ENCODE assay signal across 1 cellular context in genomic region chr4:74202062-74202586, GRCh38.
TF ChIP-seq lines count a peak whose summit lies in the region.

No MANE protein-coding gene starts in this region.

TF ChIP-seq in HepG2, 621 proteins besides CTCF, POLR2A, EP300 and RAD21 (continued from another document and continues in another):
- TF ChIP-seq HNF1B (CRISPR knock-in tag; IDR thresholded peaks at IDR 0.05), result peak; percentile 67; the same call in 1 of the 2 replicates
- peak; percentile 95 for TF ChIP-seq NFIC (IDR thresholded peaks at IDR 0.05; ENCODE audit: low read length)
- TF ChIP-seq ZMAT3 (CRISPR knock-in tag; conservative IDR thresholded peaks at IDR 0.05), result no peak
- no peak for TF ChIP-seq ESRRA (CRISPR knock-in tag; IDR thresholded peaks at IDR 0.05; ENCODE audit: low read depth)
- no peak for TF ChIP-seq NR3C1 (CRISPR knock-in tag; IDR thresholded peaks at IDR 0.05)
- peak; percentile 99 for TF ChIP-seq HMG20B (CRISPR knock-in tag; conservative IDR thresholded peaks at IDR 0.05)
- TF ChIP-seq TEAD3 (CRISPR knock-in tag; optimal IDR thresholded peaks at IDR 0.05; ENCODE audit: borderline replicate concordance), result peak; percentile 94
- no peak; the same call in 1 of the 2 replicates for TF ChIP-seq IRF9 (CRISPR knock-in tag; IDR thresholded peaks at IDR 0.05; ENCODE audit: borderline replicate concordance)
- no peak for TF ChIP-seq THAP7 (CRISPR knock-in tag; IDR thresholded peaks at IDR 0.05)
- TF ChIP-seq SNRNP70 (IDR thresholded peaks at IDR 0.05; ENCODE audit: low read depth, low read length), result no peak
- TF ChIP-seq ZNF496 (CRISPR knock-in tag; IDR thresholded peaks at IDR 0.05; ENCODE audit: insufficient replicate concordance), result no peak
- TF ChIP-seq, protein P1, sequence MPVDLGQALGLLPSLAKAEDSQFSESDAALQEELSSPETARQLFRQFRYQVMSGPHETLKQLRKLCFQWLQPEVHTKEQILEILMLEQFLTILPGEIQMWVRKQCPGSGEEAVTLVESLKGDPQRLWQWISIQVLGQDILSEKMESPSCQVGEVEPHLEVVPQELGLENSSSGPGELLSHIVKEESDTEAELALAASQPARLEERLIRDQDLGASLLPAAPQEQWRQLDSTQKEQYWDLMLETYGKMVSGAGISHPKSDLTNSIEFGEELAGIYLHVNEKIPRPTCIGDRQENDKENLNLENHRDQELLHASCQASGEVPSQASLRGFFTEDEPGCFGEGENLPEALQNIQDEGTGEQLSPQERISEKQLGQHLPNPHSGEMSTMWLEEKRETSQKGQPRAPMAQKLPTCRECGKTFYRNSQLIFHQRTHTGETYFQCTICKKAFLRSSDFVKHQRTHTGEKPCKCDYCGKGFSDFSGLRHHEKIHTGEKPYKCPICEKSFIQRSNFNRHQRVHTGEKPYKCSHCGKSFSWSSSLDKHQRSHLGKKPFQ (CRISPR knock-in tag; IDR thresholded peaks at IDR 0.05; ENCODE audit: insufficient replicate concordance), result no peak
- TF ChIP-seq, protein P2, sequence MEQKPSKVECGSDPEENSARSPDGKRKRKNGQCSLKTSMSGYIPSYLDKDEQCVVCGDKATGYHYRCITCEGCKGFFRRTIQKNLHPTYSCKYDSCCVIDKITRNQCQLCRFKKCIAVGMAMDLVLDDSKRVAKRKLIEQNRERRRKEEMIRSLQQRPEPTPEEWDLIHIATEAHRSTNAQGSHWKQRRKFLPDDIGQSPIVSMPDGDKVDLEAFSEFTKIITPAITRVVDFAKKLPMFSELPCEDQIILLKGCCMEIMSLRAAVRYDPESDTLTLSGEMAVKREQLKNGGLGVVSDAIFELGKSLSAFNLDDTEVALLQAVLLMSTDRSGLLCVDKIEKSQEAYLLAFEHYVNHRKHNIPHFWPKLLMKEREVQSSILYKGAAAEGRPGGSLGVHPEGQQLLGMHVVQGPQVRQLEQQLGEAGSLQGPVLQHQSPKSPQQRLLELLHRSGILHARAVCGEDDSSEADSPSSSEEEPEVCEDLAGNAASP (CRISPR knock-in tag; IDR thresholded peaks at IDR 0.05; ENCODE audit: borderline replicate concordance), result peak; percentile 40; the same call in 1 of the 2 replicates
- TF ChIP-seq MED1 (CRISPR knock-in tag; IDR thresholded peaks at IDR 0.05), result peak; percentile 84
- no peak; the same call in 1 of the 2 replicates for TF ChIP-seq AHR (CRISPR knock-in tag; IDR thresholded peaks at IDR 0.05)
- TF ChIP-seq, protein P3, sequence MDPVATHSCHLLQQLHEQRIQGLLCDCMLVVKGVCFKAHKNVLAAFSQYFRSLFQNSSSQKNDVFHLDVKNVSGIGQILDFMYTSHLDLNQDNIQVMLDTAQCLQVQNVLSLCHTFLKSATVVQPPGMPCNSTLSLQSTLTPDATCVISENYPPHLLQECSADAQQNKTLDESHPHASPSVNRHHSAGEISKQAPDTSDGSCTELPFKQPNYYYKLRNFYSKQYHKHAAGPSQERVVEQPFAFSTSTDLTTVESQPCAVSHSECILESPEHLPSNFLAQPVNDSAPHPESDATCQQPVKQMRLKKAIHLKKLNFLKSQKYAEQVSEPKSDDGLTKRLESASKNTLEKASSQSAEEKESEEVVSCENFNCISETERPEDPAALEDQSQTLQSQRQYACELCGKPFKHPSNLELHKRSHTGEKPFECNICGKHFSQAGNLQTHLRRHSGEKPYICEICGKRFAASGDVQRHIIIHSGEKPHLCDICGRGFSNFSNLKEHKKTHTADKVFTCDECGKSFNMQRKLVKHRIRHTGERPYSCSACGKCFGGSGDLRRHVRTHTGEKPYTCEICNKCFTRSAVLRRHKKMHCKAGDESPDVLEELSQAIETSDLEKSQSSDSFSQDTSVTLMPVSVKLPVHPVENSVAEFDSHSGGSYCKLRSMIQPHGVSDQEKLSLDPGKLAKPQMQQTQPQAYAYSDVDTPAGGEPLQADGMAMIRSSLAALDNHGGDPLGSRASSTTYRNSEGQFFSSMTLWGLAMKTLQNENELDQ (CRISPR knock-in tag; IDR thresholded peaks at IDR 0.05; ENCODE audit: borderline replicate concordance), result no peak
- TF ChIP-seq MAFG (CRISPR knock-in tag; IDR thresholded peaks at IDR 0.05), result no peak
- no peak for TF ChIP-seq EED (CRISPR knock-in tag; IDR thresholded peaks at IDR 0.05)
- no peak for TF ChIP-seq CBX2 (IDR thresholded peaks at IDR 0.05; ENCODE audit: low read depth, low read length)
- no peak for TF ChIP-seq CBX2 (CRISPR knock-in tag; IDR thresholded peaks at IDR 0.05; ENCODE audit: low read depth)
- TF ChIP-seq STAT5B (CRISPR knock-in tag; IDR thresholded peaks at IDR 0.05), result 0 out of 2 replicates have a peak, but pooled peaks have one; percentile 84
- TF ChIP-seq TFDP1 (CRISPR knock-in tag; IDR thresholded peaks at IDR 0.05; ENCODE audit: borderline replicate concordance), result no peak
- TF ChIP-seq ZNF143 (CRISPR knock-in tag; IDR thresholded peaks at IDR 0.05), result no peak
- TF ChIP-seq, protein P4, sequence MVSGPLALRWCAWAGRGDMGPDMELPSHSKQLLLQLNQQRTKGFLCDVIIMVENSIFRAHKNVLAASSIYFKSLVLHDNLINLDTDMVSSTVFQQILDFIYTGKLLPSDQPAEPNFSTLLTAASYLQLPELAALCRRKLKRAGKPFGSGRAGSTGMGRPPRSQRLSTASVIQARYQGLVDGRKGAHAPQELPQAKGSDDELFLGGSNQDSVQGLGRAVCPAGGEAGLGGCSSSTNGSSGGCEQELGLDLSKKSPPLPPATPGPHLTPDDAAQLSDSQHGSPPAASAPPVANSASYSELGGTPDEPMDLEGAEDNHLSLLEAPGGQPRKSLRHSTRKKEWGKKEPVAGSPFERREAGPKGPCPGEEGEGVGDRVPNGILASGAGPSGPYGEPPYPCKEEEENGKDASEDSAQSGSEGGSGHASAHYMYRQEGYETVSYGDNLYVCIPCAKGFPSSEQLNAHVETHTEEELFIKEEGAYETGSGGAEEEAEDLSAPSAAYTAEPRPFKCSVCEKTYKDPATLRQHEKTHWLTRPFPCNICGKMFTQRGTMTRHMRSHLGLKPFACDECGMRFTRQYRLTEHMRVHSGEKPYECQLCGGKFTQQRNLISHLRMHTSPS (CRISPR knock-in tag; IDR thresholded peaks at IDR 0.05; ENCODE audit: low read depth), result no peak
- peak; percentile 61; the same call in 1 of the 2 replicates for TF ChIP-seq ZNF749 (CRISPR knock-in tag; IDR thresholded peaks at IDR 0.05; ENCODE audit: borderline replicate concordance)
- TF ChIP-seq ZNF703 (CRISPR knock-in tag; IDR thresholded peaks at IDR 0.05; ENCODE audit: borderline replicate concordance), result peak; percentile 100
- no peak for TF ChIP-seq TRIM22 (IDR thresholded peaks at IDR 0.05)
- TF ChIP-seq ZNF543 (CRISPR knock-in tag; IDR thresholded peaks at IDR 0.05), result no peak
- TF ChIP-seq ZNF343 (CRISPR knock-in tag; IDR thresholded peaks at IDR 0.05), result no peak
- TF ChIP-seq, protein P5, sequence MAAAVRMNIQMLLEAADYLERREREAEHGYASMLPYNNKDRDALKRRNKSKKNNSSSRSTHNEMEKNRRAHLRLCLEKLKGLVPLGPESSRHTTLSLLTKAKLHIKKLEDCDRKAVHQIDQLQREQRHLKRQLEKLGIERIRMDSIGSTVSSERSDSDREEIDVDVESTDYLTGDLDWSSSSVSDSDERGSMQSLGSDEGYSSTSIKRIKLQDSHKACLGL (CRISPR knock-in tag; IDR thresholded peaks at IDR 0.05), result no peak
- no peak for TF ChIP-seq HIVEP1 (CRISPR knock-in tag; IDR thresholded peaks at IDR 0.05)
- no peak for TF ChIP-seq ZNF367 (CRISPR knock-in tag; IDR thresholded peaks at IDR 0.05; ENCODE audit: borderline replicate concordance)
- no peak for TF ChIP-seq KMT2A (CRISPR knock-in tag; IDR thresholded peaks at IDR 0.05)
- TF ChIP-seq, protein P6, sequence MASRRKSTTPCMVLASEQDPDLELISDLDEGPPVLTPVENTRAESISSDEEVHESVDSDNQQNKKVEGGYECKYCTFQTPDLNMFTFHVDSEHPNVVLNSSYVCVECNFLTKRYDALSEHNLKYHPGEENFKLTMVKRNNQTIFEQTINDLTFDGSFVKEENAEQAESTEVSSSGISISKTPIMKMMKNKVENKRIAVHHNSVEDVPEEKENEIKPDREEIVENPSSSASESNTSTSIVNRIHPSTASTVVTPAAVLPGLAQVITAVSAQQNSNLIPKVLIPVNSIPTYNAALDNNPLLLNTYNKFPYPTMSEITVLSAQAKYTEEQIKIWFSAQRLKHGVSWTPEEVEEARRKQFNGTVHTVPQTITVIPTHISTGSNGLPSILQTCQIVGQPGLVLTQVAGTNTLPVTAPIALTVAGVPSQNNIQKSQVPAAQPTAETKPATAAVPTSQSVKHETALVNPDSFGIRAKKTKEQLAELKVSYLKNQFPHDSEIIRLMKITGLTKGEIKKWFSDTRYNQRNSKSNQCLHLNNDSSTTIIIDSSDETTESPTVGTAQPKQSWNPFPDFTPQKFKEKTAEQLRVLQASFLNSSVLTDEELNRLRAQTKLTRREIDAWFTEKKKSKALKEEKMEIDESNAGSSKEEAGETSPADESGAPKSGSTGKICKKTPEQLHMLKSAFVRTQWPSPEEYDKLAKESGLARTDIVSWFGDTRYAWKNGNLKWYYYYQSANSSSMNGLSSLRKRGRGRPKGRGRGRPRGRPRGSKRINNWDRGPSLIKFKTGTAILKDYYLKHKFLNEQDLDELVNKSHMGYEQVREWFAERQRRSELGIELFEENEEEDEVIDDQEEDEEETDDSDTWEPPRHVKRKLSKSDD (CRISPR knock-in tag; IDR thresholded peaks at IDR 0.05; ENCODE audit: low read depth), result no peak
- TF ChIP-seq MIER3 (CRISPR knock-in tag; IDR thresholded peaks at IDR 0.05; ENCODE audit: borderline replicate concordance), result peak; percentile 94; the same call in 1 of the 2 replicates
- TF ChIP-seq ZKSCAN1 (IDR thresholded peaks at IDR 0.05; ENCODE audit: low read length), result no peak
- no peak for TF ChIP-seq ZNF841 (CRISPR knock-in tag; IDR thresholded peaks at IDR 0.05; ENCODE audit: borderline replicate concordance)
- TF ChIP-seq ELF3 (CRISPR knock-in tag; IDR thresholded peaks at IDR 0.05), result peak; percentile 91
- no peak; the same call in 1 of the 2 replicates for TF ChIP-seq FOSL1 (CRISPR knock-in tag; IDR thresholded peaks at IDR 0.05; ENCODE audit: borderline replicate concordance)
- TF ChIP-seq, protein P7, sequence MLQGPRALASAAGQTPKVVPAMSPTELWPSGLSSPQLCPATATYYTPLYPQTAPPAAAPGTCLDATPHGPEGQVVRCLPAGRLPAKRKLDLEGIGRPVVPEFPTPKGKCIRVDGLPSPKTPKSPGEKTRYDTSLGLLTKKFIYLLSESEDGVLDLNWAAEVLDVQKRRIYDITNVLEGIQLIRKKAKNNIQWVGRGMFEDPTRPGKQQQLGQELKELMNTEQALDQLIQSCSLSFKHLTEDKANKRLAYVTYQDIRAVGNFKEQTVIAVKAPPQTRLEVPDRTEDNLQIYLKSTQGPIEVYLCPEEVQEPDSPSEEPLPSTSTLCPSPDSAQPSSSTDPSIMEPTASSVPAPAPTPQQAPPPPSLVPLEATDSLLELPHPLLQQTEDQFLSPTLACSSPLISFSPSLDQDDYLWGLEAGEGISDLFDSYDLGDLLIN (CRISPR knock-in tag; IDR thresholded peaks at IDR 0.05; ENCODE audit: borderline replicate concordance), result no peak
- TF ChIP-seq DNMT3B (CRISPR knock-in tag; conservative IDR thresholded peaks at IDR 0.05), result peak; percentile 89
- no peak for TF ChIP-seq TBP (CRISPR knock-in tag; IDR thresholded peaks at IDR 0.05)
- TF ChIP-seq CBX1 (IDR thresholded peaks at IDR 0.05; ENCODE audit: low read depth), result no peak
- TF ChIP-seq PHF5A (CRISPR knock-in tag; IDR thresholded peaks at IDR 0.05; ENCODE audit: low read depth, unreplicated experiment), result no peak
- no peak for TF ChIP-seq ZNF530 (CRISPR knock-in tag; IDR thresholded peaks at IDR 0.05; ENCODE audit: low read depth)
- no peak for TF ChIP-seq MED13 (CRISPR knock-in tag; IDR thresholded peaks at IDR 0.05)
